11 cellular contexts compared by ENCODE assay signal in genomic region chr10:117461766-117462423, GRCh38.
DNase-seq lines count a peak whose midpoint lies in the region; ATAC-seq and TF ChIP-seq lines count a peak whose summit lies in the region.
"Had no signal": no experiment of that assay in that cellular context is flagged by ENCODE, and none has a peak within 500 bp of the region (broad histone marks: within the 10 kb centered on the region; RNA-seq: fewer than 3 reads in every experiment).

No MANE protein-coding gene starts in this region.

- H3K9me3 ChIP-seq in vagina = no peaks in the 10 kb centered on the region
- H3K9me3 ChIP-seq in testis = no peaks in the 10 kb centered on the region
- H3K9me3 ChIP-seq: BLaER1 had no signal

- DNase-seq in Right ventricle myocardium superior (peak; percentile 54), left ventricle myocardium superior (no peak), amniotic epithelial cell (ENCODE audit: low read depth) (peak; percentile 68), left colon (peak; percentile 62 to 79), vagina (ENCODE audit: extremely low spot score in 2 of 2) (peak in 1 of 2 donors; percentile 98), testis (no peak), NCI-H2107 treated with DMSO at 0.1 percent for 48 hours (lab: John Stamatoyannopoulos, UW; ENCODE audit: unreplicated experiment) (no peak)
- no peak for DNase-seq in stimulated activated effector memory CD8-positive, alpha-beta T cell treated with anti-CD3 and anti-CD28 coated beads, Interleukin-12 subunit alpha, Interleukin-12 subunit beta, amount 100 ng/mL, for 72 hours (ENCODE audit: low spot score in 2 of 2)
- DNase-seq: activated gamma-delta T cell, hypothalamus had no signal

- ATAC-seq in Right ventricle myocardium superior (ENCODE audit: poor library complexity) (peak; percentile 38), left ventricle myocardium superior (no peak), left colon (peak; percentile 98)
- no peak for ATAC-seq in stimulated activated effector memory CD8-positive, alpha-beta T cell treated with anti-CD3 and anti-CD28 coated beads, Interleukin-12 subunit alpha, Interleukin-12 subunit beta, amount 100 ng/mL, for 72 hours

- 75 to 82% methylated on average over 5 to 7 of the region's 7 CpGs for WGBS in testis, 2 donors

- no peak overlapping the region for H3K27ac Mint-ChIP-seq in stimulated activated effector memory CD8-positive, alpha-beta T cell treated with anti-CD3 and anti-CD28 coated beads, Interleukin-12 subunit alpha, Interleukin-12 subunit beta, amount 100 ng/mL, for 72 hours

- TF ChIP-seq POLR2A in vagina (IDR thresholded peaks at IDR 0.05) (no peak), testis (IDR thresholded peaks at IDR 0.05) (no peak)

- no peaks in the 10 kb centered on the region for H3K36me3 Mint-ChIP-seq in stimulated activated effector memory CD8-positive, alpha-beta T cell treated with anti-CD3 and anti-CD28 coated beads, Interleukin-12 subunit alpha, Interleukin-12 subunit beta, amount 100 ng/mL, for 72 hours

- H3K4me3 ChIP-seq in vagina (no peak overlapping the region), testis (no peak overlapping the region)
- H3K4me3 ChIP-seq: BLaER1 had no signal

- H3K4me3 Mint-ChIP-seq in stimulated activated effector memory CD8-positive, alpha-beta T cell treated with anti-CD3 and anti-CD28 coated beads, Interleukin-12 subunit alpha, Interleukin-12 subunit beta, amount 100 ng/mL, for 72 hours = no peak overlapping the region

- H3K27ac ChIP-seq in vagina = peak overlapping the region; percentile 91
- H3K27ac ChIP-seq in testis = no peak overlapping the region
- H3K27ac ChIP-seq: BLaER1 had no signal

- H3K4me1 ChIP-seq in vagina (peaks cover 52% of the 10 kb centered on the region), testis (no peaks in the 10 kb centered on the region)
- H3K4me1 ChIP-seq: BLaER1 had no signal

- no peaks in the 10 kb centered on the region for H3K4me1 Mint-ChIP-seq in stimulated activated effector memory CD8-positive, alpha-beta T cell treated with anti-CD3 and anti-CD28 coated beads, Interleukin-12 subunit alpha, Interleukin-12 subunit beta, amount 100 ng/mL, for 72 hours

- no peak for TF ChIP-seq CTCF in vagina (IDR thresholded peaks at IDR 0.05)
- no peak for TF ChIP-seq CTCF in testis (IDR thresholded peaks at IDR 0.05)

- no peaks in the 10 kb centered on the region for H3K36me3 ChIP-seq in vagina
- H3K36me3 ChIP-seq in testis (ENCODE audit: low read depth, missing control alignments) = no peaks in the 10 kb centered on the region
- H3K36me3 ChIP-seq: BLaER1 had no signal

- H3K9me3 Mint-ChIP-seq in stimulated activated effector memory CD8-positive, alpha-beta T cell treated with anti-CD3 and anti-CD28 coated beads, Interleukin-12 subunit alpha, Interleukin-12 subunit beta, amount 100 ng/mL, for 72 hours = peaks cover 2% of the 10 kb centered on the region

- H3K27me3 ChIP-seq in vagina (no peaks in the 10 kb centered on the region), testis (no peaks in the 10 kb centered on the region)
- H3K27me3 ChIP-seq: BLaER1 had no signal

- intact Hi-C loops in Right ventricle myocardium superior (cut with DNase I) = no loop called here
- intact Hi-C loops in left ventricle myocardium superior (cut with micrococcal nuclease) = no loop called here
- intact Hi-C loops in left colon (cut with DNase I, micrococcal nuclease) = no loop called here
- intact Hi-C loops in vagina (cut with DNase I) = no loop called here
- intact Hi-C loops in testis (cut with DNase I; ENCODE audit: low total_unique reads) = no loop called here

Comparison
In these comparisons a context has a peak if more than half of its experiments do, and no peak if none do; other contexts are left out.
1. ATAC-seq: peak in Right ventricle myocardium superior (single experiment) and left colon (single experiment); none in left ventricle myocardium superior (single experiment) and stimulated activated effector memory CD8-positive, alpha-beta T cell treated with anti-CD3 and anti-CD28 coated beads, Interleukin-12 subunit alpha, Interleukin-12 subunit beta, amount 100 ng/mL, for 72 hours (single experiment).
2. DNase-seq: peak in Right ventricle myocardium superior (single experiment), amniotic epithelial cell (single experiment) and left colon (2 of 2); none in left ventricle myocardium superior (single experiment), testis (single experiment), stimulated activated effector memory CD8-positive, alpha-beta T cell treated with anti-CD3 and anti-CD28 coated beads, Interleukin-12 subunit alpha, Interleukin-12 subunit beta, amount 100 ng/mL, for 72 hours (0 of 2) and NCI-H2107 treated with DMSO at 0.1 percent for 48 hours (single experiment).